11 cellular contexts compared by ENCODE assay signal in the genomic region with DNA sequence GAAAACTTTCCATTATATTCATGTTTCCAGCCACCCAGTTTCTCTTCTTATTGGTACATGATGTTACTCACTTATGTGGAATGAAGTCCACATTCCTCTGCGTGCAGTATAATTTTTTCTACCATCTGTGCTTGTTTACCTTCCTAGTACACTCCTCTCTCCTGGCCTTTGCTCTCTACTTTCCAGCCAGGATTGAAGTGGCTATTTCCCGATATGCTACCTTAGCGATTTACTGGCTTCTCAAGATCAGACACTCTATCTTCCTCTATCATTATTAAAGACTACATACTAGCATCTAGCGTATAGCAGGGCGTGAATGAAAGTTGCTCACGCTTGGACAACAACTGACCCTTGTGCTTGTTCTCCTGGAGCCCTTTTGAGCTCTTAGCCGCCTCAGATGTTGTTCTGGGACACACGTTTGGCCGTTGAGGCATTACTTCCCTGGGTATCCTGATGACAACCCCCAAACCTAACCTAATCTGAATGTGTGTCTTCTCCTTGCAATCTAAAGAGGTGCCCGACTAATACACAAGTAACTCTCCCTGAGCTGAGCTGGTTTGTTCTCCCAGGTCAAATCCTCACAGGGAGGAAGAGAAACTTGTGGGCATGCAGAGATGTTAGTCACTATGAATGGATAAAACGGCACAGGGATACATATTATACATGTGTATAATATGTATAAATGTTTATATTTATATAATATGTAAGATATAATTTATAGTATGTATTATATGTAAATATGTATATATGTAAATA. TPM values are rescaled to one million over a fixed set of nuclear protein-coding genes. Genes with fewer than 3 reads are reported as not detected.
A peak's percentile ranks its signal among the peaks of the same experiment; 100 is the strongest.
DNase-seq lines count a peak whose midpoint lies in the region; ATAC-seq and TF ChIP-seq lines count a peak whose summit lies in the region.
"Had no signal": no experiment of that assay in that cellular context is flagged by ENCODE, and none has a peak within 500 bp of the region (broad histone marks: within the 10 kb centered on the region; RNA-seq: fewer than 3 reads in every experiment).

No MANE protein-coding gene starts in this region.

- H3K27me3 Mint-ChIP-seq in Caco-2 (ENCODE audit: insufficient read depth, unreplicated experiment): no peaks in the 10 kb centered on the region
- H3K27me3 Mint-ChIP-seq in stimulated activated naive CD8-positive, alpha-beta T cell treated with anti-CD3 and anti-CD28 coated beads, Interleukin-15, amount 100 ng/mL, for 72 hours: no peaks in the 10 kb centered on the region

- H3K4me1 ChIP-seq in Caco-2: peaks cover 22% of the 10 kb centered on the region
- peaks cover 9 to 21% of the 10 kb centered on the region in 2 donors for H3K4me1 ChIP-seq in mucosa of rectum (ENCODE audit: control insufficient read depth in 2 of 2, insufficient read depth in 2 of 2, low read length in 2 of 2)
- peaks cover 32% of the 10 kb centered on the region for H3K4me1 ChIP-seq in Karpas-422 (ENCODE audit: low read length)

- peak overlapping the region; percentile 63 for H3K4me3 Mint-ChIP-seq in Caco-2 (ENCODE audit: unreplicated experiment)
- H3K4me3 Mint-ChIP-seq in stimulated activated naive CD8-positive, alpha-beta T cell treated with anti-CD3 and anti-CD28 coated beads, Interleukin-15, amount 100 ng/mL, for 72 hours: no peak overlapping the region

- no peak for TF ChIP-seq CTCF in Caco-2 (IDR thresholded peaks at IDR 0.05; ENCODE audit: insufficient read depth in 1 of 2, low read depth in 1 of 2, low read length in 1 of 2, severe bottlenecking in 1 of 2, unreplicated experiment in 1 of 2)

- H3K27ac Mint-ChIP-seq in Caco-2 (ENCODE audit: unreplicated experiment): peak overlapping the region; percentile 79
- H3K27ac Mint-ChIP-seq in stimulated activated naive CD8-positive, alpha-beta T cell treated with anti-CD3 and anti-CD28 coated beads, Interleukin-15, amount 100 ng/mL, for 72 hours: no peak overlapping the region

- H3K4me3 ChIP-seq in Caco-2 (ENCODE audit: low read depth, low read length): peak overlapping the region; percentile 26; the same call in 1 of the 2 replicates
- peak overlapping the region; percentile 8 to 49 for H3K4me3 ChIP-seq in mucosa of rectum (ENCODE audit: low read length in 2 of 2)
- no peak overlapping the region for H3K4me3 ChIP-seq in Karpas-422 (ENCODE audit: low read length)

- H3K4me2 ChIP-seq in Karpas-422 (ENCODE audit: low read depth, low read length, poor library complexity, severe bottlenecking): no peak overlapping the region

- H3K36me3 ChIP-seq in Caco-2 (ENCODE audit: control insufficient read depth, insufficient read depth, low read length): no peaks in the 10 kb centered on the region
- H3K36me3 ChIP-seq in mucosa of rectum (ENCODE audit: control insufficient read depth in 2 of 2, insufficient read depth in 2 of 2, low read length in 2 of 2): no peaks in the 10 kb centered on the region
- H3K36me3 ChIP-seq in Karpas-422 (ENCODE audit: insufficient read depth, low read length): no peaks in the 10 kb centered on the region

- H4K20me1 ChIP-seq in Karpas-422 (ENCODE audit: insufficient read depth, low read depth, low read length): no peaks in the 10 kb centered on the region

- H3K9me3 Mint-ChIP-seq in Caco-2 (ENCODE audit: unreplicated experiment): peaks cover 7% of the 10 kb centered on the region
- peaks cover 6 to 12% of the 10 kb centered on the region in 2 donors for H3K9me3 Mint-ChIP-seq in stimulated activated naive CD8-positive, alpha-beta T cell treated with anti-CD3 and anti-CD28 coated beads, Interleukin-15, amount 100 ng/mL, for 72 hours

- H2AFZ ChIP-seq in Karpas-422 (ENCODE audit: low read length): no peak overlapping the region

- H3K9ac ChIP-seq in mucosa of rectum (ENCODE audit: low read depth in 1 of 2, low read length in 2 of 2) (peak overlapping the region; percentile 10 to 34), Karpas-422 (ENCODE audit: low read length) (no peak overlapping the region)

- intact Hi-C loops in Caco-2 (cut with micrococcal nuclease; ENCODE audit: unreplicated experiment): loop anchor here (1.0 to 5.0 kb wide), 3 partner anchors 14 to 187 kb away; a partner anchor contains a TSS
- intact Hi-C loops in Right ventricle myocardium inferior (cut with DNase I): no loop called here

- CTCF ChIA-PET in Caco-2 (lab: Charles Lee): interaction anchor here (1.0 to 2.9 kb wide), 6 partner anchors 13 to 454 kb away, joined by 4 to 19 read pairs (median 12); a partner anchor contains a TSS

- TSS peak; percentile 91 for BruUV-seq in Caco-2 (replicated peaks; lab: Mats Ljungman, UMichigan)

- H3K9me3 ChIP-seq in Caco-2 (no peaks in the 10 kb centered on the region; the same call in 1 of the 2 replicates), mucosa of rectum (ENCODE audit: control insufficient read depth in 2 of 2, low read length in 2 of 2) (no peaks in the 10 kb centered on the region), Karpas-422 (ENCODE audit: low read length) (no peaks in the 10 kb centered on the region)

- ATAC-seq in Right ventricle myocardium inferior: no peak
- no peak for ATAC-seq in stimulated activated naive CD8-positive, alpha-beta T cell treated with anti-CD3 and anti-CD28 coated beads, Interleukin-15, amount 100 ng/mL, for 72 hours
- ATAC-seq: naive thymus-derived CD4-positive, alpha-beta T cell had no signal

- H3K79me2 ChIP-seq in Karpas-422 (ENCODE audit: low read length): no peaks in the 10 kb centered on the region

- no peaks in the 10 kb centered on the region for H3K9me2 ChIP-seq in Karpas-422 (replicated peaks; ENCODE audit: insufficient read depth, low read length)

- POLR2A ChIA-PET in Caco-2 (lab: Charles Lee): interaction anchor here (1.4 kb wide), 1 partner anchor 14 kb away, joined by 7 read pairs; a partner anchor contains a TSS

- DNase-seq in Caco-2 (peak; percentile 56 to 58), M059J (ENCODE audit: low read depth) (peak; percentile 69), dermis microvascular lymphatic vessel endothelial cell (ENCODE audit: low read depth in 2 of 2) (peak; percentile 79 to 87), Right ventricle myocardium inferior (ENCODE audit: missing footprints) (no peak), mesenteric fat pad (ENCODE audit: low spot score) (no peak), Karpas-422 (no peak)
- no peak for DNase-seq in stimulated activated naive CD8-positive, alpha-beta T cell treated with anti-CD3 and anti-CD28 coated beads, Interleukin-15, amount 100 ng/mL, for 72 hours
- DNase-seq: activated gamma-delta T cell treated with Interleukin-2 at 50 U/mL for 16 hours; naive thymus-derived CD4-positive, alpha-beta T cell had no signal

- peaks cover 6% of the 10 kb centered on the region for H3K4me1 Mint-ChIP-seq in Caco-2 (ENCODE audit: low read depth, unreplicated experiment)
- H3K4me1 Mint-ChIP-seq in stimulated activated naive CD8-positive, alpha-beta T cell treated with anti-CD3 and anti-CD28 coated beads, Interleukin-15, amount 100 ng/mL, for 72 hours: no peaks in the 10 kb centered on the region

- no peaks in the 10 kb centered on the region for H3K36me3 Mint-ChIP-seq in Caco-2 (ENCODE audit: insufficient read depth, unreplicated experiment)
- H3K36me3 Mint-ChIP-seq: naive thymus-derived CD4-positive, alpha-beta T cell had no signal

- H3K27ac ChIP-seq in mucosa of rectum (ENCODE audit: low read depth in 2 of 2, low read length in 2 of 2) (peak overlapping the region; percentile 61 to 65), Karpas-422 (ENCODE audit: low read length) (no peak overlapping the region)

- no peaks in the 10 kb centered on the region for H3K27me3 ChIP-seq in Caco-2 (replicated peaks; ENCODE audit: control insufficient read depth, insufficient read depth, low read length)
- no peaks in the 10 kb centered on the region for H3K27me3 ChIP-seq in mucosa of rectum (ENCODE audit: control insufficient read depth in 2 of 2, insufficient read depth in 2 of 2, low read length in 2 of 2)
- H3K27me3 ChIP-seq in Karpas-422 (ENCODE audit: low read length): no peaks in the 10 kb centered on the region

RNA-seq across cellular contexts. Expression of a gene that starts 13.4 kb away (rescaled TPM):
- 15.8 and 16.5 TPM in 2 replicates for total RNA-seq in Caco-2 (2022)
- 1.1 TPM in 1 of 2 replicates, not detected in the other for total RNA-seq in M059J (2014; rRNA removed; shearing (Covaris generic))
- total RNA-seq in dermis microvascular lymphatic vessel endothelial cell: 8.6 and 12.6 TPM in 2 replicates
- total RNA-seq in Right ventricle myocardium inferior: 27.4 TPM
- total RNA-seq in mesenteric fat pad: 45.2 TPM
- total RNA-seq in Karpas-422 (2014; rRNA removed; shearing (Covaris generic); ENCODE audit: low replicate concordance): 0.48 TPM in 1 of 2 replicates, not detected in the other
- total RNA-seq: T-helper 2 cell treated with Interferon-gamma antibody and Interleukin-4, amounts not matched to agents 100 ng/mL and 5 ng/mL, for 36 hours had no signal

RNA-seq across cellular contexts. Expression of a gene that starts 44.6 kb away (rescaled TPM):
- total RNA-seq in Caco-2 (2022) (26.5 and 33.9 TPM in 2 replicates), dermis microvascular lymphatic vessel endothelial cell (46.6 and 62.8 TPM in 2 replicates), Right ventricle myocardium inferior (22.4 TPM), mesenteric fat pad (28.5 TPM)
- total RNA-seq in M059J (2014; rRNA removed; shearing (Covaris generic)): 0.02 and 0.54 TPM in 2 replicates
- total RNA-seq in Karpas-422 (2014; rRNA removed; shearing (Covaris generic); ENCODE audit: low replicate concordance): 0.11 TPM in 1 of 2 replicates, not detected in the other

RNA-seq across cellular contexts. Expression of a gene that starts 52.0 kb away (rescaled TPM):
- total RNA-seq in Caco-2 (2022) (88.7 and 93.0 TPM in 2 replicates), dermis microvascular lymphatic vessel endothelial cell (1.0 and 3.6 TPM in 2 replicates), Right ventricle myocardium inferior (7.9 TPM), mesenteric fat pad (539 TPM)
- 0.59 and 1.7 TPM in 2 replicates for total RNA-seq in M059J (2014; rRNA removed; shearing (Covaris generic))
- 0.04 TPM in 1 of 2 replicates, not detected in the other for total RNA-seq in Karpas-422 (2014; rRNA removed; shearing (Covaris generic); ENCODE audit: low replicate concordance)
- total RNA-seq: T-helper 2 cell treated with Interferon-gamma antibody and Interleukin-4, amounts not matched to agents 100 ng/mL and 5 ng/mL, for 36 hours had no signal

Comparison
In these comparisons a context has a peak if more than half of its experiments do, and no peak if none do; other contexts are left out.
1. DNase-seq: peak in Caco-2 (2 of 2), M059J (single experiment) and dermis microvascular lymphatic vessel endothelial cell (2 of 2); none in Right ventricle myocardium inferior (single experiment), stimulated activated naive CD8-positive, alpha-beta T cell treated with anti-CD3 and anti-CD28 coated beads, Interleukin-15, amount 100 ng/mL, for 72 hours (0 of 2), mesenteric fat pad (single experiment) and Karpas-422 (single experiment).
2. RNA of a gene that starts 44.6 kb away (total RNA-seq): 46.6 to 62.8 TPM in dermis microvascular lymphatic vessel endothelial cell, 26.5 to 33.9 TPM in Caco-2, 28.5 TPM in mesenteric fat pad (single experiment) and 22.4 TPM in Right ventricle myocardium inferior (single experiment); 0.02 to 0.54 TPM in M059J and 0.11 TPM in Karpas-422; every median in the first group is over 10 times any median in the second.
3. RNA of a gene that starts 52.0 kb away (total RNA-seq): 539 TPM in mesenteric fat pad (single experiment) and 88.7 to 93.0 TPM in Caco-2; 7.9 TPM in Right ventricle myocardium inferior (single experiment), 1.0 to 3.6 TPM in dermis microvascular lymphatic vessel endothelial cell, 0.59 to 1.7 TPM in M059J and 0.04 TPM in Karpas-422; every median in the first group is over 10 times any median in the second.